Comparison of ENCODE assay signal across 16 cellular contexts in genomic region chr9:98206754-98207153, GRCh38. TPM values are rescaled to one million over a fixed set of nuclear protein-coding genes. Genes with fewer than 3 reads are reported as not detected.
DNase-seq lines count a peak whose midpoint lies in the region; ATAC-seq and TF ChIP-seq lines count a peak whose summit lies in the region.
"Had no signal": no experiment of that assay in that cellular context is flagged by ENCODE, and none has a peak within 500 bp of the region (broad histone marks: within the 10 kb centered on the region; RNA-seq: fewer than 3 reads in every experiment).

No MANE protein-coding gene starts in this region.

- peaks cover 35% of the 10 kb centered on the region for H3K36me3 Mint-ChIP-seq in WTC11
- H3K36me3 Mint-ChIP-seq in activated T-cell treated with anti-CD3 and anti-CD28 coated beads, Interleukin-2, amount 50 U/mL, for 24 hours (ENCODE audit: low read depth), result no peaks in the 10 kb centered on the region

- no peak overlapping the region for H3K23ac ChIP-seq in mesenchymal stem cell (ENCODE audit: low read length in 2 of 2)

- H3K4me3 Mint-ChIP-seq in WTC11, result no peak overlapping the region
- no peak overlapping the region for H3K4me3 Mint-ChIP-seq in activated T-cell treated with anti-CD3 and anti-CD28 coated beads, Interleukin-2, amount 50 U/mL, for 24 hours
- H3K4me3 Mint-ChIP-seq: CD14-positive monocyte; CD4-positive, alpha-beta memory T cell had no signal

- WGBS in mesenchymal stem cell, result no CpG with 5 or more reads among the region's 2 CpGs

- H3K14ac ChIP-seq in mesenchymal stem cell (ENCODE audit: low read length in 2 of 2), result no peak overlapping the region

- H3K79me1 ChIP-seq in mesenchymal stem cell (replicated peaks; ENCODE audit: low read length, poor library complexity, severe bottlenecking), result no peaks in the 10 kb centered on the region

- POLR2A ChIA-PET in WTC11 (lab: Charles Lee), result no interaction called here

- peaks cover 16% of the 10 kb centered on the region for H3K4me1 Mint-ChIP-seq in WTC11
- H3K4me1 Mint-ChIP-seq in activated T-cell treated with anti-CD3 and anti-CD28 coated beads, Interleukin-2, amount 50 U/mL, for 24 hours (ENCODE audit: low read depth), result peaks cover 6% of the 10 kb centered on the region

- H3K9me3 Mint-ChIP-seq in WTC11, result peaks cover 9% of the 10 kb centered on the region
- no peaks in the 10 kb centered on the region for H3K9me3 Mint-ChIP-seq in activated T-cell treated with anti-CD3 and anti-CD28 coated beads, Interleukin-2, amount 50 U/mL, for 24 hours
- H3K9me3 Mint-ChIP-seq: CD14-positive monocyte; CD4-positive, alpha-beta memory T cell had no signal

- H3K4me2 ChIP-seq in Loucy (ENCODE audit: low read depth, low read length, poor library complexity, severe bottlenecking), result no peak overlapping the region
- H3K4me2 ChIP-seq in mesenchymal stem cell (ENCODE audit: low read length, poor library complexity, severe bottlenecking), result no peak overlapping the region

- CTCF ChIA-PET in WTC11 (lab: Charles Lee), result interaction anchor here (0.6 to 4.2 kb wide), 9 partner anchors 9 to 122 kb away, joined by 3 to 22 read pairs (median 4); no protein-coding TSS in a partner anchor

- H2BK15ac ChIP-seq in mesenchymal stem cell (ENCODE audit: low read depth, poor library complexity, severe bottlenecking), result peak overlapping the region; percentile 46

- H3K9me2 ChIP-seq in Loucy (replicated peaks; ENCODE audit: low read depth, low read length), result no peaks in the 10 kb centered on the region

- no peak overlapping the region for H4K91ac ChIP-seq in mesenchymal stem cell (ENCODE audit: low read length)

- H3K4me1 ChIP-seq in Loucy (ENCODE audit: insufficient read depth, low read length, poor library complexity, severe bottlenecking), result peaks cover 5% of the 10 kb centered on the region
- peaks cover 6% of the 10 kb centered on the region for H3K4me1 ChIP-seq in mesenchymal stem cell (ENCODE audit: control insufficient read depth, insufficient read depth, low read depth, low read length)

- H3F3A ChIP-seq in Loucy (ENCODE audit: low read depth), result no peaks in the 10 kb centered on the region

- H3K4me3 ChIP-seq in Loucy (ENCODE audit: low read length, poor library complexity, severe bottlenecking), result no peak overlapping the region
- H3K4me3 ChIP-seq in mesenchymal stem cell (ENCODE audit: insufficient read depth in 1 of 2, low read depth in 1 of 2, low read length in 2 of 2), result no peak overlapping the region
- H3K4me3 ChIP-seq: BLaER1 had no signal

- H3K27ac ChIP-seq in epithelial cell of prostate (peak overlapping the region; percentile 4), mesenchymal stem cell (ENCODE audit: low read length, poor library complexity, severe bottlenecking) (no peak overlapping the region)
- H3K27ac ChIP-seq: BLaER1 had no signal

- H3K27me3 ChIP-seq in Loucy (ENCODE audit: insufficient read depth, low read length, poor library complexity, severe bottlenecking) (no peaks in the 10 kb centered on the region), mesenchymal stem cell (ENCODE audit: control insufficient read depth in 1 of 2, insufficient read depth in 1 of 2, low read length in 2 of 2) (no peaks in the 10 kb centered on the region)
- H3K27me3 ChIP-seq: BLaER1 had no signal

- H3K9ac ChIP-seq in Loucy (ENCODE audit: low read depth, low read length, poor library complexity, severe bottlenecking) (no peak overlapping the region), mesenchymal stem cell (ENCODE audit: low read length) (no peak overlapping the region)
- H3K9ac ChIP-seq: BLaER1 had no signal

- no peak for ATAC-seq in WTC11

- H3K9me3 ChIP-seq in Loucy (ENCODE audit: insufficient read depth, low read depth, low read length), result no peaks in the 10 kb centered on the region
- H3K9me3 ChIP-seq in mesenchymal stem cell (ENCODE audit: control insufficient read depth, low read length), result no peaks in the 10 kb centered on the region
- H3K9me3 ChIP-seq: BLaER1 had no signal

- no peak overlapping the region for H2BK5ac ChIP-seq in mesenchymal stem cell (ENCODE audit: low read depth, low read length, poor library complexity, severe bottlenecking)

- H3K27me3 Mint-ChIP-seq in WTC11 (ENCODE audit: low read depth), result no peaks in the 10 kb centered on the region
- no peaks in the 10 kb centered on the region for H3K27me3 Mint-ChIP-seq in activated T-cell treated with anti-CD3 and anti-CD28 coated beads, Interleukin-2, amount 50 U/mL, for 24 hours
- H3K27me3 Mint-ChIP-seq: CD4-positive, alpha-beta memory T cell had no signal

- H2BK120ac ChIP-seq in mesenchymal stem cell (ENCODE audit: low read depth, low read length), result no peak overlapping the region

- H3K36me3 ChIP-seq in Loucy (ENCODE audit: insufficient read depth, low read length) (no peaks in the 10 kb centered on the region), mesenchymal stem cell (ENCODE audit: control insufficient read depth in 1 of 2, insufficient read depth in 2 of 2, low read depth in 1 of 2, low read length in 2 of 2) (peaks cover 60 to 61% of the 10 kb centered on the region in 2 experiments)
- H3K36me3 ChIP-seq: BLaER1 had no signal

- H4K20me1 ChIP-seq in Loucy (ENCODE audit: insufficient read depth, low read length, poor library complexity, severe bottlenecking), result no peaks in the 10 kb centered on the region
- H4K20me1 ChIP-seq: BLaER1 had no signal

- no peak overlapping the region for H2BK12ac ChIP-seq in mesenchymal stem cell (ENCODE audit: low read length in 2 of 2)

- no peaks in the 10 kb centered on the region for H3K79me2 ChIP-seq in Loucy (ENCODE audit: insufficient read depth, low read length)

- no peak overlapping the region for H3K4ac ChIP-seq in mesenchymal stem cell (ENCODE audit: low read depth in 1 of 2, low read length in 2 of 2)

- TF ChIP-seq CTCF in Loucy (conservative IDR thresholded peaks at IDR 0.05; ENCODE audit: low read length), result no peak
- no peak for TF ChIP-seq CTCF in WTC11 (IDR thresholded peaks at IDR 0.05)

- H3K18ac ChIP-seq in mesenchymal stem cell (ENCODE audit: low read depth in 1 of 2, low read length in 2 of 2), result no peak overlapping the region

- no peak overlapping the region for H4K8ac ChIP-seq in mesenchymal stem cell (ENCODE audit: low read length)

- 0 out of 2 replicates have a peak overlapping the region, but pooled peaks have one; percentile 78 for H2AFZ ChIP-seq in Loucy (ENCODE audit: low read length)
- no peak overlapping the region for H2AFZ ChIP-seq in mesenchymal stem cell (ENCODE audit: low read depth, low read length)

- H2AK5ac ChIP-seq in mesenchymal stem cell (ENCODE audit: low read length, severe bottlenecking), result no peak overlapping the region

- DNase-seq in WTC11 (ENCODE audit: low spot score) (no peak), epithelial cell of prostate (ENCODE audit: low read depth, low spot score) (no peak), mesenchymal stem cell (no peak), NCI-H510A (lab: John Stamatoyannopoulos, UW) (no peak), GM03348 (ENCODE audit: low spot score) (no peak), NCI-H524 (lab: John Stamatoyannopoulos, UW) (no peak)
- DNase-seq in activated T-cell treated with anti-CD3 and anti-CD28 coated beads, Interleukin-2, amount 50 U/mL, for 24 hours, result no peak
- DNase-seq: 8988T; CD4-positive, alpha-beta memory T cell; DMS153; DMS79; GDM1; GOT3 had no signal

- peak overlapping the region; percentile 8; the same call in 1 of the 2 replicates for H3K27ac Mint-ChIP-seq in WTC11
- H3K27ac Mint-ChIP-seq in activated T-cell treated with anti-CD3 and anti-CD28 coated beads, Interleukin-2, amount 50 U/mL, for 24 hours, result no peak overlapping the region

TF ChIP-seq in WTC11, 78 proteins besides CTCF, POLR2A, EP300 and RAD21:
- TF ChIP-seq JUN (CRISPR knock-in tag; IDR thresholded peaks at IDR 0.05), result no peak
- no peak for TF ChIP-seq NR2C2 (CRISPR knock-in tag; IDR thresholded peaks at IDR 0.05)
- no peak for TF ChIP-seq MLX (CRISPR knock-in tag; IDR thresholded peaks at IDR 0.05)
- no peak for TF ChIP-seq HMGA2 (CRISPR knock-in tag; IDR thresholded peaks at IDR 0.05)
- no peak for TF ChIP-seq FOXP4 (CRISPR knock-in tag; IDR thresholded peaks at IDR 0.05)
- TF ChIP-seq ESRRA (CRISPR knock-in tag; IDR thresholded peaks at IDR 0.05; ENCODE audit: borderline replicate concordance), result no peak
- no peak for TF ChIP-seq CDX4 (CRISPR knock-in tag; IDR thresholded peaks at IDR 0.05; ENCODE audit: borderline replicate concordance)
- TF ChIP-seq ZNF232 (CRISPR knock-in tag; IDR thresholded peaks at IDR 0.05), result no peak
- no peak for TF ChIP-seq IRF2 (CRISPR knock-in tag; IDR thresholded peaks at IDR 0.05; ENCODE audit: borderline replicate concordance, low read depth)
TF ChIP-seq in WTC11: peak in this region for 0.

RNA-seq across cellular contexts. Expression of gene CORO2A, which starts 14.3 kb away (rescaled TPM):
- total RNA-seq in WTC11 (2021), result 32.5 to 37.0 TPM (median 35.9 TPM) in 3 replicates
- polyA plus RNA-seq in mesenchymal stem cell (2013, experiment 1 of 2), result 2.3 TPM
- polyA plus RNA-seq in mesenchymal stem cell (2013, experiment 2 of 2), result 2.3 TPM

RNA-seq across cellular contexts. Expression of gene TBC1D2, which starts 48.7 kb away (rescaled TPM):
- total RNA-seq in WTC11 (2021), result 10.6 to 11.4 TPM (median 11.1 TPM) in 3 replicates
- polyA plus RNA-seq in mesenchymal stem cell (2013, experiment 1 of 2), result 28.4 TPM
- polyA plus RNA-seq in mesenchymal stem cell (2013, experiment 2 of 2), result 27.5 TPM
